ENCODE assay signal across 10 cellular contexts in genomic region chrX:49122499-49122898, GRCh38. TPM values are rescaled to one million over a fixed set of nuclear protein-coding genes. Genes with fewer than 3 reads are reported as not detected.
DNase-seq lines count a peak whose midpoint lies in the region; ATAC-seq and TF ChIP-seq lines count a peak whose summit lies in the region.
"Had no signal": no experiment of that assay in that cellular context is flagged by ENCODE, and none has a peak within 500 bp of the region (broad histone marks: within the 10 kb centered on the region; RNA-seq: fewer than 3 reads in every experiment).

No MANE protein-coding gene starts in this region.

- peak overlapping the region; percentile 93 for H3K4me3 ChIP-seq in LNCaP clone FGC (ENCODE audit: low read depth, low read length)
- H3K4me3 ChIP-seq in dorsolateral prefrontal cortex: peak overlapping the region in 58 of 59 donors; percentile 46 to 89 (median 74)
- H3K4me3 ChIP-seq in neural progenitor cell: peak overlapping the region; percentile 88
- H3K4me3 ChIP-seq in aorta (ENCODE audit: low read length in 2 of 2): no peak overlapping the region

- H3K36me3 ChIP-seq in neural progenitor cell (no peaks in the 10 kb centered on the region), aorta (ENCODE audit: control insufficient read depth in 1 of 2, insufficient read depth in 2 of 2, low read length in 1 of 2) (no peaks in the 10 kb centered on the region)

- H3K4me1 ChIP-seq in neural progenitor cell: no peaks in the 10 kb centered on the region
- no peaks in the 10 kb centered on the region for H3K4me1 ChIP-seq in aorta (ENCODE audit: control insufficient read depth in 1 of 2, insufficient read depth in 2 of 2, low read length in 2 of 2)

- peaks cover 4% of the 10 kb centered on the region for H3K4me1 Mint-ChIP-seq in neural progenitor cell

- ATAC-seq in HG03432 (IDR thresholded peaks at IDR 0.05; ENCODE audit: unreplicated experiment) (no peak), aorta (ENCODE audit: low FRiP score) (no peak)

- no peak overlapping the region for H3K9ac ChIP-seq in neural progenitor cell

- intact Hi-C loops in dorsolateral prefrontal cortex (cut with DNase I): loop anchor here in 1 of 2 donors (5.0 kb wide), 1 partner anchor 35 kb away; no protein-coding TSS in a partner anchor
- intact Hi-C loops in aorta (cut with DNase I): no loop called here

- H3K27me3 Mint-ChIP-seq in neural progenitor cell (ENCODE audit: insufficient read depth, low read depth): peaks cover 1% of the 10 kb centered on the region

- H3F3A ChIP-seq in neural progenitor cell (ENCODE audit: low read depth): no peaks in the 10 kb centered on the region

- TF ChIP-seq CTCF in C4-2B (conservative IDR thresholded peaks at IDR 0.05) (no peak), LNCaP clone FGC (IDR thresholded peaks at IDR 0.05; ENCODE audit: control insufficient read depth, extremely low read depth, insufficient read depth) (no peak), dorsolateral prefrontal cortex (IDR thresholded peaks at IDR 0.05 in 54 of 56, conservative IDR thresholded peaks at IDR 0.05 in 2 of 56; ENCODE audit: low read depth in 1 of 56, partially characterized antibody in 56 of 56) (no peak), neural progenitor cell (IDR thresholded peaks at IDR 0.05) (no peak)

- no peaks in the 10 kb centered on the region for H3K9me3 ChIP-seq in neural progenitor cell (ENCODE audit: low read depth)
- H3K9me3 ChIP-seq in aorta (ENCODE audit: control insufficient read depth, low read length): no peaks in the 10 kb centered on the region

- peak overlapping the region; percentile 93 for H3K4me3 Mint-ChIP-seq in neural progenitor cell

- H3K27ac ChIP-seq in C4-2B (peak overlapping the region; percentile 78), dorsolateral prefrontal cortex (peak overlapping the region in 4 of 59 donors; percentile 83 to 88 (median 87)), neural progenitor cell (no peak overlapping the region), caudate nucleus (ENCODE audit: low read depth, low read length) (no peak overlapping the region), aorta (ENCODE audit: low read depth in 1 of 2, low read length in 2 of 2) (no peak overlapping the region)

- 68 to 81% methylated on average over 5 of the region's 5 CpGs for WGBS in aorta, 2 donors

- no peaks in the 10 kb centered on the region for H4K20me1 ChIP-seq in neural progenitor cell (ENCODE audit: low read depth)

- peaks cover 18% of the 10 kb centered on the region for H3K9me3 Mint-ChIP-seq in neural progenitor cell

- H3K79me2 ChIP-seq in neural progenitor cell (ENCODE audit: low read depth): peaks cover 13% of the 10 kb centered on the region

- H3K27ac Mint-ChIP-seq in neural progenitor cell: no peak overlapping the region

- H3K4me2 ChIP-seq in neural progenitor cell: peak overlapping the region; percentile 78

- DNase-seq in LNCaP clone FGC (ENCODE audit: low read depth) (no peak), dorsolateral prefrontal cortex (no peak), neural progenitor cell (ENCODE audit: low spot score) (no peak), NCI-H2196 (lab: John Stamatoyannopoulos, UW; ENCODE audit: unreplicated experiment) (no peak), caudate nucleus (lab: John Stamatoyannopoulos, UW) (no peak), aorta (no peak)
- DNase-seq: foreskin melanocyte, T-helper 9 cell had no signal

- H3K27me3 ChIP-seq in dorsolateral prefrontal cortex: peaks cover 0 to 50% (median 3%) of the 10 kb centered on the region in 45 donors
- H3K27me3 ChIP-seq in neural progenitor cell: no peaks in the 10 kb centered on the region
- no peaks in the 10 kb centered on the region for H3K27me3 ChIP-seq in aorta (ENCODE audit: control insufficient read depth in 1 of 2, insufficient read depth in 2 of 2, low read length in 1 of 2)

- H2AFZ ChIP-seq in neural progenitor cell (replicated peaks): no peak overlapping the region

- peaks cover 9% of the 10 kb centered on the region for H3K36me3 Mint-ChIP-seq in neural progenitor cell

RNA-seq across cellular contexts. Expression of gene GPKOW, which starts 1.0 kb away (rescaled TPM):
- 10 to 100 TPM; 25.5 to 45.0 (median 35.2) TPM for total RNA-seq in dorsolateral prefrontal cortex
- total RNA-seq in neural progenitor cell (ENCODE audit: low replicate concordance): 11.2 and 20.6 TPM in 2 replicates
- total RNA-seq in aorta: 10 to 100 TPM; 15.8 to 20.4 TPM
- 10 to 100 TPM; 14.3 to 22.8 TPM for polyA plus RNA-seq in aorta

RNA-seq across cellular contexts. Expression of gene MAGIX, which starts 40.1 kb away (rescaled TPM):
- total RNA-seq in dorsolateral prefrontal cortex: 1 to 10 TPM; 2.3 to 9.6 (median 5.3) TPM
- total RNA-seq in neural progenitor cell (ENCODE audit: low replicate concordance): 1.4 and 1.5 TPM in 2 replicates
- 1 to 10 TPM; 2.7 to 2.8 TPM for total RNA-seq in aorta
- polyA plus RNA-seq in aorta: 1 to 10 TPM; 1.9 to 4.9 TPM

RNA-seq across cellular contexts. Expression of gene WDR45, which starts 42.8 kb away (rescaled TPM):
- 100 to 1,000 TPM in 6 of 120 experiments, 10 to 100 TPM in 114; 52.9 to 142 (median 77.9) TPM for total RNA-seq in dorsolateral prefrontal cortex
- 19.7 and 22.2 TPM in 2 replicates for total RNA-seq in neural progenitor cell (ENCODE audit: low replicate concordance)
- 10 to 100 TPM; 66.1 to 84.4 TPM for total RNA-seq in aorta
- 100 to 1,000 TPM in 1 of 2 donors, 10 to 100 TPM in 1; 73.0 to 236 TPM for polyA plus RNA-seq in aorta

RNA-seq across cellular contexts. Expression of gene PRAF2, which starts 48.7 kb away (rescaled TPM):
- total RNA-seq in dorsolateral prefrontal cortex (10 to 100 TPM; 34.5 to 81.5 (median 48.2) TPM), neural progenitor cell (ENCODE audit: low replicate concordance) (0.30 and 11.0 TPM in 2 replicates), aorta (10 to 100 TPM; 37.7 to 40.2 TPM)
- 10 to 100 TPM; 30.8 to 54.3 TPM for polyA plus RNA-seq in aorta

RNA-seq across cellular contexts. Expression of gene PLP2, which starts 49.2 kb away (rescaled TPM):
- total RNA-seq in dorsolateral prefrontal cortex: 10 to 100 TPM in 24 of 120 experiments, 1 to 10 TPM in 96; 2.2 to 24.2 (median 6.7) TPM
- total RNA-seq in neural progenitor cell (ENCODE audit: low replicate concordance): 0.13 and 0.46 TPM in 2 replicates
- 100 to 1,000 TPM; 159 to 201 TPM for total RNA-seq in aorta
- polyA plus RNA-seq in aorta: 100 to 1,000 TPM; 203 to 337 TPM

Comparison
In these comparisons a context has a peak if more than half of its experiments do, and no peak if none do; other contexts are left out.
1. H3K4me3 ChIP-seq: peak in LNCaP clone FGC (single experiment), dorsolateral prefrontal cortex (58 of 59) and neural progenitor cell (single experiment); none in aorta (0 of 2).